ENCODE assay signal across 8 cellular contexts in the genomic region with DNA sequence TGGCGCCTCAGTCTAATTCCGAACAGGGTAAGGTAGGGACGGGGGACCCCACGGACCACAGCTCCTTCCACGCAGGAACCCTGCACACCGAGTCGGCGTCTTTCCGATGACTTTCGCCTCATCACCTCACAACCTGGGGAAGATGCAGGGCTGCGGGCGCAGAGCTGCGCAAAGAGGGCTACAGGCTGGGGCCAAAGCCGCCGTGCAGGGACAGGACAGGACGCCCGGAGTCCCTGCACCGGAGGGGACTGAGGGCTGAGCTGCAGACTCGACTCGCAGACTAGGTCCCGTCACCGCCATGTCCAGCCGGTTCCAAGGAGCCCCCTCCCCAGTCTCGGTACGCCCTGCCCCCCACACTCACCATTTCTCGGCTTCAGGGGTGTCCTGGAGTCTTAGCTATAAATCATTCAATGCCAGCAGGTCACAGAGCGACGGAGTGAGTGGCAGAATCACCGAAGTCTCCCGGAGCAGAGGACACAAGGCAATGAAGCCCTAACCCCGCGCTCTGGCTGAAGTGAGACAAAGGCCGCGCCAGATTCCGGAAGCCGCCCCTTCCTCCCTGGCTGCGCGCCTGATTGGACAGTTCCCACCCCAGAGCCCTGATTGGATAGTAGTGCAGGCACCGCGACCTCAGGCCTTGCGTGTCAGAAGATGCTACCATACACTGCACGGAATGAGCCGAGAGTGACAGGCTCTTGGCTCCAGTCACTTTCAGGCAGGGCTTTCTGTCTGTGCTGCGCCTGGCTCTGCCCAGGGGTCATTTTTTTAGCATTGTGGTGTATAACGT. TPM values are rescaled to one million over a fixed set of nuclear protein-coding genes. Genes with fewer than 3 reads are reported as not detected.
A peak's percentile ranks its signal among the peaks of the same experiment; 100 is the strongest.
DNase-seq lines count a peak whose midpoint lies in the region; ATAC-seq and TF ChIP-seq lines count a peak whose summit lies in the region.
"Not testable (repeated sequence)": the region's sequence is repeated elsewhere in the genome, so short reads cannot be mapped to it uniquely, and the experiment has no call there.

ZNF519 (minus strand) TSS at position 522 of the 787 bp plus-strand sequence; CDS start at position 364, 158 bp downstream.

- not testable (repeated sequence) for H3K27me3 Mint-ChIP-seq in activated naive CD8-positive, alpha-beta T cell treated with anti-CD3 and anti-CD28 coated beads, Interleukin-2, amount 50 U/mL, for 24 hours; type B pancreatic cell

- not testable (repeated sequence) for H3K27me3 ChIP-seq in heart left ventricle

- 0 to 1% (median 0%) methylated on average over 20 to 41 of the region's 45 CpGs for WGBS in heart left ventricle, 4 donors

- DNase-seq in GM13976 (ENCODE audit: low spot score), result peak; percentile 83
- DNase-seq in NCI-H1436 treated with DMSO at 0.1 percent for 48 hours (lab: John Stamatoyannopoulos, UW), result peak; percentile 82
- DNase-seq in T follicular helper cell (ENCODE audit: low read depth), result peak; percentile 85
- peak; percentile 83 for DNase-seq in activated naive CD8-positive, alpha-beta T cell treated with anti-CD3 and anti-CD28 coated beads, Interleukin-2, amount 50 U/mL, for 24 hours
- peak; percentile 93 to 98 (median 94) for DNase-seq in heart left ventricle
- peak; percentile 98 for DNase-seq in pons (ENCODE audit: low spot score)
- peak; percentile 85 for DNase-seq in type B pancreatic cell (ENCODE audit: extremely low spot score, unreplicated experiment)

- H3K4me3 ChIP-seq in heart left ventricle, result peak within 1 kb of the TSS; percentile 43 to 76 (median 64)

- H3K27ac ChIP-seq in heart left ventricle, result peak within 1 kb of the TSS in 9 of 12 donors; percentile 10 to 72 (median 58)

- H3K4me1 Mint-ChIP-seq in activated naive CD8-positive, alpha-beta T cell treated with anti-CD3 and anti-CD28 coated beads, Interleukin-2, amount 50 U/mL, for 24 hours, result peaks cover 24% of the 10 kb centered on the region
- not testable (repeated sequence) for H3K4me1 Mint-ChIP-seq in type B pancreatic cell (ENCODE audit: unreplicated experiment)

- ATAC-seq in HG02852 (IDR thresholded peaks at IDR 0.05; ENCODE audit: unreplicated experiment) (peak; percentile 100), heart left ventricle (peak; percentile 100)
- ATAC-seq in activated naive CD8-positive, alpha-beta T cell treated with anti-CD3 and anti-CD28 coated beads, Interleukin-2, amount 50 U/mL, for 24 hours, result peak; percentile 100

- peak within 1 kb of the TSS; percentile 83 for H3K27ac Mint-ChIP-seq in activated naive CD8-positive, alpha-beta T cell treated with anti-CD3 and anti-CD28 coated beads, Interleukin-2, amount 50 U/mL, for 24 hours
- H3K27ac Mint-ChIP-seq in type B pancreatic cell, result peak within 1 kb of the TSS; percentile 90

- not testable (repeated sequence) for TF ChIP-seq CTCF in GM13976 (IDR thresholded peaks at IDR 0.05; ENCODE audit: borderline replicate concordance, control extremely low read depth, extremely low read depth, insufficient read depth, missing control alignments); heart left ventricle (IDR thresholded peaks at IDR 0.05); type B pancreatic cell (conservative IDR thresholded peaks at IDR 0.05)

- in situ Hi-C loops in GM13976 (cut with MboI; ENCODE audit: low sequenced_read_pairs, unreplicated experiment), result not testable (repeated sequence)

- H3K4me3 Mint-ChIP-seq in activated naive CD8-positive, alpha-beta T cell treated with anti-CD3 and anti-CD28 coated beads, Interleukin-2, amount 50 U/mL, for 24 hours, result peak within 1 kb of the TSS; percentile 88
- H3K4me3 Mint-ChIP-seq in type B pancreatic cell, result peak within 1 kb of the TSS; percentile 96

- H3K4me1 ChIP-seq in heart left ventricle, result not testable (repeated sequence)

- peak in 1 of 2 donors; percentile 41 for TF ChIP-seq POLR2A in heart left ventricle (IDR thresholded peaks at IDR 0.05)

- not testable (repeated sequence) for H3K9me3 ChIP-seq in heart left ventricle

- H3K9me3 Mint-ChIP-seq in activated naive CD8-positive, alpha-beta T cell treated with anti-CD3 and anti-CD28 coated beads, Interleukin-2, amount 50 U/mL, for 24 hours; type B pancreatic cell: not testable (repeated sequence)

- intact Hi-C loops in heart left ventricle (cut with DNase I), result not testable (repeated sequence)

- H3K36me3 ChIP-seq in heart left ventricle, result not testable (repeated sequence)

- H3K36me3 Mint-ChIP-seq in activated naive CD8-positive, alpha-beta T cell treated with anti-CD3 and anti-CD28 coated beads, Interleukin-2, amount 50 U/mL, for 24 hours (ENCODE audit: low read depth), result not testable (repeated sequence)
- peaks cover 12% of the 10 kb centered on the region for H3K36me3 Mint-ChIP-seq in type B pancreatic cell

RNA-seq across cellular contexts. Expression of gene ZNF519, which starts in this region (rescaled TPM):
- 1 to 10 TPM; 1.1 to 6.3 (median 3.1) TPM for total RNA-seq in heart left ventricle
- 1 to 10 TPM in 1 of 2 donors, under 1 TPM in 1; 0.97 to 1.4 TPM for polyA plus RNA-seq in heart left ventricle
- 10.5 and 31.4 TPM in 2 replicates for total RNA-seq in type B pancreatic cell (ENCODE audit: low replicate concordance)

Comparison
In these comparisons a context has a peak if more than half of its experiments do, and no peak if none do; other contexts are left out.
1. Peak in every context shown above with its lines: DNase-seq, ATAC-seq, H3K4me3 ChIP-seq and H3K27ac ChIP-seq.